Comparison of ENCODE assay signal across 10 cellular contexts in genomic region chr3:49119036-49119435, GRCh38. TPM values are rescaled to one million over a fixed set of nuclear protein-coding genes. Genes with fewer than 3 reads are reported as not detected.
DNase-seq lines count a peak whose midpoint lies in the region; ATAC-seq and TF ChIP-seq lines count a peak whose summit lies in the region.
"Had no signal": no experiment of that assay in that cellular context is flagged by ENCODE, and none has a peak within 500 bp of the region (broad histone marks: within the 10 kb centered on the region; RNA-seq: fewer than 3 reads in every experiment).

No MANE protein-coding gene starts in this region.

- CTCF ChIA-PET in activated naive CD4-positive, alpha-beta T cell treated with anti-CD3 and anti-CD28 coated beads for 36 hours (lab: Charles Lee): interaction anchor here (1.0 kb wide), 1 partner anchor 8 kb away, joined by 3 read pairs; no protein-coding TSS in a partner anchor

- H3K9me3 Mint-ChIP-seq in activated naive CD4-positive, alpha-beta T cell treated with anti-CD3 and anti-CD28 coated beads for 36 hours: no peaks in the 10 kb centered on the region
- no peaks in the 10 kb centered on the region for H3K9me3 Mint-ChIP-seq in activated T-helper 17 cell treated with anti-CD3 and anti-CD28 coated beads, Interleukin-2, amount 50 U/mL, for 72 hours
- peaks cover 4% of the 10 kb centered on the region for H3K9me3 Mint-ChIP-seq in glutamatergic neuron (ENCODE audit: unreplicated experiment)

- peaks cover 63 to 67% of the 10 kb centered on the region in 2 donors for H3K36me3 ChIP-seq in stomach smooth muscle (ENCODE audit: control insufficient read depth in 2 of 2, insufficient read depth in 2 of 2, low read length in 2 of 2)

- TF ChIP-seq POLR2A in GM18505 (IDR thresholded peaks at IDR 0.05; ENCODE audit: borderline replicate concordance, extremely low read depth, insufficient read depth, insufficient read length): no peak

- H3K4me3 Mint-ChIP-seq in activated naive CD4-positive, alpha-beta T cell treated with anti-CD3 and anti-CD28 coated beads for 36 hours: peak overlapping the region; percentile 86
- H3K4me3 Mint-ChIP-seq in activated T-helper 17 cell treated with anti-CD3 and anti-CD28 coated beads, Interleukin-2, amount 50 U/mL, for 72 hours: peak overlapping the region; percentile 79
- H3K4me3 Mint-ChIP-seq in glutamatergic neuron (ENCODE audit: unreplicated experiment): peak overlapping the region; percentile 93

- no peak for DNase-seq in activated naive CD4-positive, alpha-beta T cell treated with anti-CD3 and anti-CD28 coated beads for 36 hours
- DNase-seq in activated naive CD4-positive, alpha-beta T cell treated with Interleukin-2 at 50 U/mL for 16 hours: no peak
- no peak for DNase-seq in glutamatergic neuron
- no peak for DNase-seq in AML-193 (lab: John Stamatoyannopoulos, UW)
- DNase-seq: stimulated activated CD4-positive, alpha-beta T cell treated with anti-CD3 and anti-CD28 coated beads, Interleukin-2, amount 100 ng/mL, for 24 hours; SW 1271 had no signal

- no peaks in the 10 kb centered on the region for H3K27me3 ChIP-seq in stomach smooth muscle (ENCODE audit: control insufficient read depth in 1 of 2, insufficient read depth in 2 of 2, low read length in 2 of 2)

- ATAC-seq in activated T-helper 17 cell treated with anti-CD3 and anti-CD28 coated beads, Interleukin-2, amount 50 U/mL, for 72 hours (replicated peaks): no peak
- ATAC-seq in GM18505 (IDR thresholded peaks at IDR 0.05; ENCODE audit: unreplicated experiment) (no peak), GM19397 (IDR thresholded peaks at IDR 0.05; ENCODE audit: unreplicated experiment) (no peak)

- no peaks in the 10 kb centered on the region for H3K9me3 ChIP-seq in stomach smooth muscle (ENCODE audit: control insufficient read depth in 2 of 2, low read length in 2 of 2)

- H3K4me3 ChIP-seq in stomach smooth muscle (ENCODE audit: low read length in 2 of 2): peak overlapping the region; percentile 92 to 99

- H3K9ac ChIP-seq in stomach smooth muscle (ENCODE audit: low read length in 2 of 2): peak overlapping the region; percentile 97 to 99

- peaks cover 22% of the 10 kb centered on the region for H3K4me1 ChIP-seq in stomach smooth muscle (ENCODE audit: control insufficient read depth, insufficient read depth, low read length)

- H3K27ac ChIP-seq in stomach smooth muscle (ENCODE audit: low read length): peak overlapping the region; percentile 97

- H3K27me3 Mint-ChIP-seq in activated naive CD4-positive, alpha-beta T cell treated with anti-CD3 and anti-CD28 coated beads for 36 hours (ENCODE audit: low read depth): no peaks in the 10 kb centered on the region
- no peaks in the 10 kb centered on the region for H3K27me3 Mint-ChIP-seq in activated T-helper 17 cell treated with anti-CD3 and anti-CD28 coated beads, Interleukin-2, amount 50 U/mL, for 72 hours
- peaks cover 13% of the 10 kb centered on the region for H3K27me3 Mint-ChIP-seq in glutamatergic neuron (ENCODE audit: unreplicated experiment)

- peaks cover 22% of the 10 kb centered on the region for H3K36me3 Mint-ChIP-seq in activated naive CD4-positive, alpha-beta T cell treated with anti-CD3 and anti-CD28 coated beads for 36 hours (ENCODE audit: low read depth)
- peaks cover 48% of the 10 kb centered on the region for H3K36me3 Mint-ChIP-seq in activated T-helper 17 cell treated with anti-CD3 and anti-CD28 coated beads, Interleukin-2, amount 50 U/mL, for 72 hours (ENCODE audit: low read depth)
- H3K36me3 Mint-ChIP-seq in glutamatergic neuron (ENCODE audit: unreplicated experiment): no peaks in the 10 kb centered on the region

- TF ChIP-seq CTCF in glutamatergic neuron (IDR thresholded peaks at IDR 0.05; ENCODE audit: partially characterized antibody, unreplicated experiment): no peak

- peaks cover 20% of the 10 kb centered on the region for H3K4me1 Mint-ChIP-seq in activated naive CD4-positive, alpha-beta T cell treated with anti-CD3 and anti-CD28 coated beads for 36 hours (ENCODE audit: low read depth)
- H3K4me1 Mint-ChIP-seq in activated T-helper 17 cell treated with anti-CD3 and anti-CD28 coated beads, Interleukin-2, amount 50 U/mL, for 72 hours: no peaks in the 10 kb centered on the region
- no peaks in the 10 kb centered on the region for H3K4me1 Mint-ChIP-seq in glutamatergic neuron (ENCODE audit: low read depth, unreplicated experiment)

- H3K27ac Mint-ChIP-seq in activated naive CD4-positive, alpha-beta T cell treated with anti-CD3 and anti-CD28 coated beads for 36 hours: no peak overlapping the region
- H3K27ac Mint-ChIP-seq in activated T-helper 17 cell treated with anti-CD3 and anti-CD28 coated beads, Interleukin-2, amount 50 U/mL, for 72 hours: no peak overlapping the region
- no peak overlapping the region for H3K27ac Mint-ChIP-seq in glutamatergic neuron (ENCODE audit: unreplicated experiment)

- intact Hi-C loops in activated naive CD4-positive, alpha-beta T cell treated with anti-CD3 and anti-CD28 coated beads for 36 hours (cut with micrococcal nuclease): no loop called here

RNA-seq across cellular contexts. Expression of gene USP19, which starts 1.6 kb away (rescaled TPM):
- 10 to 100 TPM; 44.3 to 46.5 TPM for total RNA-seq in activated naive CD4-positive, alpha-beta T cell treated with anti-CD3 and anti-CD28 coated beads for 36 hours
- 10 to 100 TPM; 33.4 to 36.0 TPM for total RNA-seq in activated T-helper 17 cell treated with anti-CD3 and anti-CD28 coated beads, Interleukin-2, amount 50 U/mL, for 72 hours
- 83.1 TPM for total RNA-seq in glutamatergic neuron (ENCODE audit: unreplicated experiment)

RNA-seq across cellular contexts. Expression of gene LAMB2, which starts 13.8 kb away (rescaled TPM):
- total RNA-seq in activated naive CD4-positive, alpha-beta T cell treated with anti-CD3 and anti-CD28 coated beads for 36 hours: not detected
- total RNA-seq in activated T-helper 17 cell treated with anti-CD3 and anti-CD28 coated beads, Interleukin-2, amount 50 U/mL, for 72 hours: under 1 TPM in 1 of 2 donors, not detected in 1; 0.79 TPM
- total RNA-seq in glutamatergic neuron (ENCODE audit: unreplicated experiment): 16.6 TPM

RNA-seq across cellular contexts. Expression of gene QARS1, which starts 14.5 kb away (rescaled TPM):
- total RNA-seq in activated naive CD4-positive, alpha-beta T cell treated with anti-CD3 and anti-CD28 coated beads for 36 hours: 100 to 1,000 TPM; 265 to 281 TPM
- 100 to 1,000 TPM; 284 to 292 TPM for total RNA-seq in activated T-helper 17 cell treated with anti-CD3 and anti-CD28 coated beads, Interleukin-2, amount 50 U/mL, for 72 hours
- 266 TPM for total RNA-seq in glutamatergic neuron (ENCODE audit: unreplicated experiment)

RNA-seq across cellular contexts. Expression of gene QRICH1, which starts 25.2 kb away (rescaled TPM):
- 100 to 1,000 TPM; 100 to 111 TPM for total RNA-seq in activated naive CD4-positive, alpha-beta T cell treated with anti-CD3 and anti-CD28 coated beads for 36 hours
- 100 to 1,000 TPM; 122 to 151 TPM for total RNA-seq in activated T-helper 17 cell treated with anti-CD3 and anti-CD28 coated beads, Interleukin-2, amount 50 U/mL, for 72 hours
- total RNA-seq in glutamatergic neuron (ENCODE audit: unreplicated experiment): 135 TPM

RNA-seq across cellular contexts. Expression of gene CCDC71, which starts 47.1 kb away (rescaled TPM):
- total RNA-seq in activated naive CD4-positive, alpha-beta T cell treated with anti-CD3 and anti-CD28 coated beads for 36 hours: 10 to 100 TPM; 11.8 to 12.8 TPM
- 10 to 100 TPM; 15.6 to 17.0 TPM for total RNA-seq in activated T-helper 17 cell treated with anti-CD3 and anti-CD28 coated beads, Interleukin-2, amount 50 U/mL, for 72 hours
- 22.1 TPM for total RNA-seq in glutamatergic neuron (ENCODE audit: unreplicated experiment)
